In the genomic region with DNA sequence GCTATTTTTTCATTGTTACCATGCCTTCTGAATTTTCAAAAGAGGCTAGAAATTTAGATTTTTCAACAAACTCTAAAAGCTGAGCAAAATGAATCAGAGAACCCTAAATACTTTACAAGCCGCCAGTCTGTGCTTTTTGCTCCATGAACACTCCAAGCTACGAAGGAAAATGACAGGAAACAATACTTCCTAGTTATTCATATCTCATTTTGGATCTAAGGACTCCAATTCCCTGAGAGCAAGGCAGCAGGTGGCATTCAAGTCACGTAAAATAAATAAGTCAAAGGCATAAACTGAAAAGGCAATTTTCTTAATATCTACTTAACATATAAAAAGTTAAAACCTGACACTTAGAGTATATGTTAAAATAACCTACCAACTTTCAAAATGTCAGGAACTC, we compare ENCODE assay signal across 22 cellular contexts. TPM values are rescaled to one million over a fixed set of nuclear protein-coding genes. Genes with fewer than 3 reads are reported as not detected.
DNase-seq lines count a peak whose midpoint lies in the region; FAIRE-seq and TF ChIP-seq lines count a peak whose summit lies in the region.
"Had no signal": no experiment of that assay in that cellular context is flagged by ENCODE, and none has a peak within 500 bp of the region (broad histone marks: within the 10 kb centered on the region; RNA-seq: fewer than 3 reads in every experiment).

No MANE protein-coding gene starts in this region.

- H3K79me2 ChIP-seq in mammary epithelial cell (ENCODE audit: insufficient read depth, low read length), result no peaks in the 10 kb centered on the region
- no peaks in the 10 kb centered on the region for H3K79me2 ChIP-seq in endothelial cell of umbilical vein (ENCODE audit: control insufficient read depth, insufficient read depth, low read length)

- H3K4me3 ChIP-seq in mammary epithelial cell (replicated peaks in 1 of 3; ENCODE audit: insufficient read depth in 1 of 3, low read depth in 2 of 3, low read length in 3 of 3) (no peak overlapping the region), breast epithelium (no peak overlapping the region), LNCaP clone FGC (ENCODE audit: low read depth, low read length) (peak overlapping the region; percentile 2; the same call in 1 of the 2 replicates), endothelial cell of umbilical vein (replicated peaks in 1 of 3; ENCODE audit: insufficient read depth in 1 of 3, low read depth in 1 of 3, low read length in 3 of 3) (no peak overlapping the region), neuronal stem cell (ENCODE audit: low read length in 2 of 2) (no peak overlapping the region)
- H3K4me3 ChIP-seq: BLaER1, HAP-1 had no signal

- H3K36me3 ChIP-seq in mammary epithelial cell (ENCODE audit: insufficient read depth, low read length), result no peaks in the 10 kb centered on the region
- no peaks in the 10 kb centered on the region for H3K36me3 ChIP-seq in breast epithelium
- H3K36me3 ChIP-seq in endothelial cell of umbilical vein (ENCODE audit: control insufficient read depth in 2 of 2, extremely low read depth in 1 of 2, insufficient read depth in 2 of 2, low read length in 2 of 2), result no peaks in the 10 kb centered on the region
- no peaks in the 10 kb centered on the region for H3K36me3 ChIP-seq in neuronal stem cell (replicated peaks in 1 of 2; ENCODE audit: control insufficient read depth in 2 of 2, insufficient read depth in 2 of 2, low read length in 2 of 2)
- H3K36me3 ChIP-seq: HAP-1 had no signal

- H2BK15ac ChIP-seq in neuronal stem cell (ENCODE audit: low read length), result no peak overlapping the region

- POLR2A ChIA-PET in endothelial cell of umbilical vein (lab: Charles Lee), result no interaction called here

- H3K9me3 ChIP-seq in mammary epithelial cell (replicated peaks; ENCODE audit: insufficient read depth, low read length), result no peaks in the 10 kb centered on the region
- no peaks in the 10 kb centered on the region for H3K9me3 ChIP-seq in breast epithelium
- H3K9me3 ChIP-seq in endothelial cell of umbilical vein (replicated peaks; ENCODE audit: control insufficient read depth, insufficient read depth, low read length), result no peaks in the 10 kb centered on the region
- peaks cover 0 to 12% of the 10 kb centered on the region in 2 donors for H3K9me3 ChIP-seq in neuronal stem cell (replicated peaks in 1 of 2; ENCODE audit: control insufficient read depth in 2 of 2, insufficient read depth in 1 of 2, low read depth in 1 of 2, low read length in 2 of 2)
- H3K9me3 ChIP-seq: HAP-1 had no signal

- H3K9me1 ChIP-seq in endothelial cell of umbilical vein (replicated peaks; ENCODE audit: control insufficient read depth, extremely low read depth, insufficient read depth, low read length), result no peaks in the 10 kb centered on the region

- TF ChIP-seq CTCF in mammary epithelial cell (conservative IDR thresholded peaks at IDR 0.05 in 1 of 2, IDR thresholded peaks at IDR 0.05 in 1 of 2; ENCODE audit: extremely low read depth in 1 of 2, insufficient read depth in 1 of 2, low read depth in 1 of 2, low read length in 2 of 2) (no peak), breast epithelium (IDR thresholded peaks at IDR 0.05) (no peak), LNCaP clone FGC (IDR thresholded peaks at IDR 0.05; ENCODE audit: control insufficient read depth, extremely low read depth, insufficient read depth) (peak; percentile 30; the same call in 1 of the 2 replicates), endothelial cell of umbilical vein (IDR thresholded peaks at IDR 0.05; ENCODE audit: extremely low read depth in 1 of 2, insufficient read depth in 1 of 2, low read depth in 1 of 2, low read length in 2 of 2) (no peak)

- no peak overlapping the region for H4K8ac ChIP-seq in neuronal stem cell (ENCODE audit: low read depth, low read length)

- H4K91ac ChIP-seq in neuronal stem cell (ENCODE audit: low read depth, low read length, poor library complexity), result no peak overlapping the region

- H3K23ac ChIP-seq in neuronal stem cell (ENCODE audit: low read depth, low read length, poor library complexity), result no peak overlapping the region

- peak overlapping the region; percentile 49 for H2AFZ ChIP-seq in mammary epithelial cell (ENCODE audit: low read depth, low read length)
- H2AFZ ChIP-seq in endothelial cell of umbilical vein (ENCODE audit: low read depth, low read length), result no peak overlapping the region
- no peak overlapping the region for H2AFZ ChIP-seq in neuronal stem cell (ENCODE audit: low read length)

- no peak overlapping the region for H2AK5ac ChIP-seq in neuronal stem cell (ENCODE audit: low read depth, low read length)

- no peak overlapping the region for H3K27ac ChIP-seq in mammary epithelial cell (ENCODE audit: insufficient read depth, low read depth, low read length)
- H3K27ac ChIP-seq in breast epithelium, result no peak overlapping the region
- H3K27ac ChIP-seq in endothelial cell of umbilical vein (ENCODE audit: insufficient read depth, low read depth, low read length), result no peak overlapping the region
- no peak overlapping the region for H3K27ac ChIP-seq in neuronal stem cell (replicated peaks; ENCODE audit: low read length)
- H3K27ac ChIP-seq: 22Rv1, BLaER1 had no signal

- dilution Hi-C loops in mammary epithelial cell (cut with HindIII; ENCODE audit: low sequenced_read_pairs) (no loop called here), endothelial cell of umbilical vein (cut with MboI; ENCODE audit: extremely low pct_ligation_motif_present, low sequenced_read_pairs) (no loop called here)

- no peaks in the 10 kb centered on the region for H4K20me1 ChIP-seq in mammary epithelial cell (ENCODE audit: insufficient read depth, low read length)
- no peaks in the 10 kb centered on the region for H4K20me1 ChIP-seq in endothelial cell of umbilical vein (replicated peaks; ENCODE audit: control insufficient read depth, extremely low read depth, insufficient read depth, low read length)
- H4K20me1 ChIP-seq: BLaER1 had no signal

- DNase-seq in mammary epithelial cell (no peak), breast epithelium (ENCODE audit: low spot score in 2 of 2) (no peak), LNCaP clone FGC (ENCODE audit: low read depth) (no peak), endothelial cell of umbilical vein (ENCODE audit: low read depth, low spot score) (peak; percentile 57), pons (ENCODE audit: low spot score) (peak; percentile 2), NCI-H82 treated with DMSO at 0.1 percent for 48 hours (lab: John Stamatoyannopoulos, UW; ENCODE audit: unreplicated experiment) (no peak), neuronal stem cell (ENCODE audit: low spot score) (no peak), mucosa of gallbladder (ENCODE audit: low spot score) (no peak)
- DNase-seq: CD4-positive, alpha-beta T cell; CD8-positive, alpha-beta memory T cell; DMS 273 treated with DMSO at 0.1 percent for 48 hours; DMS79 treated with DMSO at 0.1 percent for 48 hours; GF-D8; GOT3 had no signal

- H3K4me2 ChIP-seq in mammary epithelial cell (ENCODE audit: insufficient read depth, low read depth, low read length) (peak overlapping the region; percentile 67), endothelial cell of umbilical vein (ENCODE audit: insufficient read depth, low read length) (no peak overlapping the region), neuronal stem cell (ENCODE audit: insufficient read depth, low read length, poor library complexity, severe bottlenecking) (no peak overlapping the region)
- H3K4me2 ChIP-seq: BLaER1 had no signal

- H3K27me3 ChIP-seq in mammary epithelial cell (ENCODE audit: insufficient read depth, low read length) (no peaks in the 10 kb centered on the region), breast epithelium (no peaks in the 10 kb centered on the region), endothelial cell of umbilical vein (ENCODE audit: control insufficient read depth in 2 of 2, insufficient read depth in 2 of 2, low read length in 2 of 2) (no peaks in the 10 kb centered on the region), neuronal stem cell (ENCODE audit: control insufficient read depth in 3 of 3, insufficient read depth in 3 of 3, low read depth in 1 of 3, low read length in 3 of 3) (no peaks in the 10 kb centered on the region)
- H3K27me3 ChIP-seq: BLaER1 had no signal

- CTCF ChIA-PET in mammary epithelial cell (lab: Charles Lee; ENCODE audit: low non-redundant PET), result no interaction called here
- CTCF ChIA-PET in endothelial cell of umbilical vein (lab: Charles Lee), result interaction anchor here (0.7 to 2.5 kb wide), 9 partner anchors 9 to 439 kb away, joined by 3 to 22 read pairs (median 3); a partner anchor contains a TSS

- H3K4ac ChIP-seq in neuronal stem cell (ENCODE audit: low read length), result no peak overlapping the region

- BruUV-seq in mammary epithelial cell (replicated peaks; lab: Mats Ljungman, UMichigan) (no TSS peak), endothelial cell of umbilical vein (replicated peaks; lab: Mats Ljungman, UMichigan) (no TSS peak)

- H3K79me1 ChIP-seq in neuronal stem cell (ENCODE audit: low read depth, low read length), result no peaks in the 10 kb centered on the region

- intact Hi-C loops in mammary epithelial cell (cut with micrococcal nuclease), result no loop called here
- intact Hi-C loops in breast epithelium (cut with DNase I; ENCODE audit: low total_unique reads), result no loop called here
- intact Hi-C loops in endothelial cell of umbilical vein (cut with micrococcal nuclease), result loop anchor here (2.0 kb wide), 1 partner anchor 440 kb away; no protein-coding TSS in a partner anchor

- H2BK120ac ChIP-seq in neuronal stem cell (ENCODE audit: low read depth, low read length), result no peak overlapping the region

- no peak overlapping the region for H3K18ac ChIP-seq in neuronal stem cell (ENCODE audit: low read length)

- no peak overlapping the region for H3K9ac ChIP-seq in mammary epithelial cell (ENCODE audit: insufficient read depth, low read length)
- H3K9ac ChIP-seq in endothelial cell of umbilical vein (replicated peaks; ENCODE audit: extremely low read depth, insufficient read depth, low read length), result no peak overlapping the region
- H3K9ac ChIP-seq in neuronal stem cell (ENCODE audit: low read depth, low read length, poor library complexity), result no peak overlapping the region
- H3K9ac ChIP-seq: BLaER1 had no signal

- no peak overlapping the region for H3K14ac ChIP-seq in neuronal stem cell (ENCODE audit: low read length)

- FAIRE-seq in endothelial cell of umbilical vein (lab: Jason Lieb, UNC), result peak; percentile 81
- FAIRE-seq: A204.1, D721Med, GM12891, GM18507, H54 had no signal

- no peak overlapping the region for H2BK5ac ChIP-seq in neuronal stem cell (ENCODE audit: low read length)

- 15% methylated on average over 3 of the region's 3 CpGs for WGBS in mammary epithelial cell (ENCODE audit: low coverage, missing lambda C conversion rate)
- WGBS in neuronal stem cell (ENCODE audit: extremely low coverage in 2 of 2, insufficient read length in 2 of 2, insufficient replicate concordance in 1 of 2), 2 donors, result no CpG with 5 or more reads among the region's 3 CpGs

- TF ChIP-seq POLR2A in breast epithelium (IDR thresholded peaks at IDR 0.05) (no peak), endothelial cell of umbilical vein (IDR thresholded peaks at IDR 0.05; ENCODE audit: low read depth, low read length) (no peak)

- in situ Hi-C loops in mammary epithelial cell (cut with MboI; ENCODE audit: low sequenced_read_pairs in 2 of 2), result no loop called here

- no peaks in the 10 kb centered on the region for H3K4me1 ChIP-seq in mammary epithelial cell (ENCODE audit: insufficient read depth, low read length)
- no peaks in the 10 kb centered on the region for H3K4me1 ChIP-seq in breast epithelium
- peaks cover 7% of the 10 kb centered on the region for H3K4me1 ChIP-seq in endothelial cell of umbilical vein (ENCODE audit: control insufficient read depth, extremely low read depth, insufficient read depth, low read length)
- H3K4me1 ChIP-seq in neuronal stem cell (ENCODE audit: control insufficient read depth in 2 of 2, insufficient read depth in 1 of 2, low read depth in 1 of 2, low read length in 2 of 2), result no peaks in the 10 kb centered on the region
- H3K4me1 ChIP-seq: BLaER1 had no signal

- H2BK12ac ChIP-seq in neuronal stem cell (ENCODE audit: low read length), result no peak overlapping the region

RNA-seq across cellular contexts. Expression of a gene that starts 50.6 kb away (rescaled TPM):
- total RNA-seq in mammary epithelial cell, result 10 to 100 TPM in 1 of 2 donors, 1 to 10 TPM in 1; 7.5 to 10.6 TPM
- polyA plus RNA-seq in mammary epithelial cell, result 10.3 TPM
- 27.0 TPM for polyA minus RNA-seq in mammary epithelial cell
- total RNA-seq in breast epithelium, result 10 to 100 TPM in 2 of 3 donors, 1 to 10 TPM in 1; 6.9 to 13.5 (median 11.1) TPM
- total RNA-seq in endothelial cell of umbilical vein, result 9.3 and 10.6 TPM in 2 replicates
- 6.3 and 7.6 TPM in 2 replicates for polyA plus RNA-seq in endothelial cell of umbilical vein
- 6.5 and 6.8 TPM in 2 replicates for polyA plus RNA-seq in endothelial cell of umbilical vein (2011; cell fraction: cytosol; rRNA removed)
- 5.1 and 5.5 TPM in 2 replicates for polyA plus RNA-seq in endothelial cell of umbilical vein (2011; cell fraction: nucleus; rRNA removed)
- 6.5 and 10.2 TPM in 2 replicates for polyA plus RNA-seq in endothelial cell of umbilical vein (2012)
- 17.8 and 18.0 TPM in 2 replicates for polyA minus RNA-seq in endothelial cell of umbilical vein
- polyA minus RNA-seq in endothelial cell of umbilical vein (2011; cell fraction: cytosol; rRNA and poly(A)+ RNA removed), result 11.4 TPM
- polyA minus RNA-seq in endothelial cell of umbilical vein (2011; cell fraction: nucleus; rRNA and poly(A)+ RNA removed), result 34.0 and 35.5 TPM in 2 replicates
- 7.8 TPM for polyA plus RNA-seq in neuronal stem cell (2013, experiment 1 of 2)
- 7.1 TPM for polyA plus RNA-seq in neuronal stem cell (2013, experiment 2 of 2)
- total RNA-seq in mucosa of gallbladder, result 17.7 TPM

Comparison
In these comparisons a context has a peak if more than half of its experiments do, and no peak if none do; other contexts are left out.
1. DNase-seq: peak in endothelial cell of umbilical vein (single experiment) and pons (single experiment); none in mammary epithelial cell (single experiment), breast epithelium (0 of 2), LNCaP clone FGC (single experiment), NCI-H82 treated with DMSO at 0.1 percent for 48 hours (single experiment), neuronal stem cell (single experiment) and mucosa of gallbladder (single experiment).